In the genomic region with DNA sequence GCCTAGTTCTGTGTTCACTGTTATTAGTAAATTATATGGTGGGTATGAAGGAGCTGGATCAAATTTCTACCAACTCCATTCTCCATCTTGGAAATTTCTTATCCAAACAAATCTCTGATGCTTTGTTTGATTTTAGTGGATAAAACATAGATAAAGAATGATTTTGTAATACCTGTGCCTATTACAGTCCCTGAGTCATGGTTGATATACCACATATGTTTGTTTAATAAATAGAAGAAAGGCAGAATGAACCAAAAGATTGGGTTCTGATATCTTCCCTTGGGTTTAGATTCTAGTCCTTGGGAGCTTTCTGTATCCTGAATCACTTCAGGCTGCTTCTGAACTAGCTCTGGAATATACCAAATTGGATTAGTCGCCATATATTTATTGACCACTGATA, we compare ENCODE assay signal across 23 cellular contexts.
"Had no signal": no experiment of that assay in that cellular context is flagged by ENCODE, and none has a peak within 500 bp of the region (broad histone marks: within the 10 kb centered on the region; RNA-seq: fewer than 3 reads in every experiment).

No MANE protein-coding gene starts in this region.

- ATAC-seq: effector memory CD8-positive, alpha-beta T cell; esophagus mucosa; foreskin keratinocyte; gastroesophageal sphincter; heart left ventricle; left cardiac atrium; left lung; left ventricle myocardium superior; lower lobe of right lung; mucosa of descending colon had no signal

- H3K27me3 ChIP-seq: colonic mucosa, gastroesophageal sphincter, heart left ventricle, left lung had no signal

- H3K36me3 ChIP-seq: colonic mucosa, esophagus squamous epithelium, gastroesophageal sphincter, heart left ventricle, left lung, lower lobe of right lung had no signal

- H3K9me3 ChIP-seq: colonic mucosa, esophagus squamous epithelium, gastroesophageal sphincter, heart left ventricle, left lung, lower lobe of right lung, mucosa of descending colon had no signal

- DNase-seq: colonic mucosa; cortex of kidney; effector CD8-positive, alpha-beta T cell; effector memory CD8-positive, alpha-beta T cell; endodermal cell; erythroblast; esophagus squamous epithelium; foreskin keratinocyte; heart left ventricle; hippocampal formation; left cardiac atrium; left lung; left ventricle myocardium superior; lower lobe of right lung; mesenchymal stem cell; mucosa of descending colon had no signal

- H3K4me1 ChIP-seq: colonic mucosa, esophagus squamous epithelium, foreskin keratinocyte, gastroesophageal sphincter, heart left ventricle, left lung, lower lobe of right lung had no signal

- H3K4me3 ChIP-seq: colonic mucosa, esophagus squamous epithelium, gastroesophageal sphincter, heart left ventricle, left lung, lower lobe of right lung, mucosa of descending colon had no signal

- FAIRE-seq: endometrium, frontal cortex, islet of Langerhans, keratinocyte had no signal

- H3K27ac ChIP-seq: colonic mucosa, epithelial cell of prostate, esophagus squamous epithelium, foreskin keratinocyte, gastroesophageal sphincter, heart left ventricle, left lung, lower lobe of right lung had no signal
